14 cellular contexts compared by ENCODE assay signal in genomic region chr1:82762829-82763532, GRCh38.
DNase-seq lines count a peak whose midpoint lies in the region; ATAC-seq and TF ChIP-seq lines count a peak whose summit lies in the region.
"Had no signal": no experiment of that assay in that cellular context is flagged by ENCODE, and none has a peak within 500 bp of the region (broad histone marks: within the 10 kb centered on the region; RNA-seq: fewer than 3 reads in every experiment).

No MANE protein-coding gene starts in this region.

- TF ChIP-seq POLR2A in erythroblast (IDR thresholded peaks at IDR 0.05; ENCODE audit: low read length): no peak

- DNase-seq in erythroblast (lab: John Stamatoyannopoulos, UW) (peak; percentile 10 to 41), sciatic nerve (ENCODE audit: low spot score) (no peak), T-helper 1 cell (no peak), T1000 (lab: John Stamatoyannopoulos, UW) (no peak)
- no peak for DNase-seq in activated CD8-positive, alpha-beta memory T cell treated with anti-CD3 and anti-CD28 coated beads for 24 hours
- DNase-seq: activated CD4-positive, CD25-positive, alpha-beta regulatory T cell treated with anti-CD3 and anti-CD28 coated beads, Interleukin-2, amount 50 U/mL, for 72 hours; activated naive CD8-positive, alpha-beta T cell treated with anti-CD3 and anti-CD28 coated beads for 36 hours; Caco-2; kidney; NCI-H1694 treated with DMSO at 0.1 percent for 48 hours; NCI-H526 treated with DMSO at 0.1 percent for 48 hours had no signal

- peak; percentile 47 for ATAC-seq in GM18520 (IDR thresholded peaks at IDR 0.05; ENCODE audit: unreplicated experiment)
- peak; percentile 71 for ATAC-seq in GM21390 (IDR thresholded peaks at IDR 0.05; ENCODE audit: unreplicated experiment)
- ATAC-seq in HG03135 (IDR thresholded peaks at IDR 0.05; ENCODE audit: unreplicated experiment): peak; percentile 94
- ATAC-seq in sciatic nerve: no peak

- intact Hi-C loops in sciatic nerve (cut with DNase I): no loop called here

Comparison
In these comparisons a context has a peak if more than half of its experiments do, and no peak if none do; other contexts are left out.
1. DNase-seq: peak in erythroblast (2 of 2); none in sciatic nerve (single experiment), activated CD8-positive, alpha-beta memory T cell treated with anti-CD3 and anti-CD28 coated beads for 24 hours (single experiment), T-helper 1 cell (0 of 5) and T1000 (single experiment).